ENCODE assay signal across 1 cellular context in the genomic region with DNA sequence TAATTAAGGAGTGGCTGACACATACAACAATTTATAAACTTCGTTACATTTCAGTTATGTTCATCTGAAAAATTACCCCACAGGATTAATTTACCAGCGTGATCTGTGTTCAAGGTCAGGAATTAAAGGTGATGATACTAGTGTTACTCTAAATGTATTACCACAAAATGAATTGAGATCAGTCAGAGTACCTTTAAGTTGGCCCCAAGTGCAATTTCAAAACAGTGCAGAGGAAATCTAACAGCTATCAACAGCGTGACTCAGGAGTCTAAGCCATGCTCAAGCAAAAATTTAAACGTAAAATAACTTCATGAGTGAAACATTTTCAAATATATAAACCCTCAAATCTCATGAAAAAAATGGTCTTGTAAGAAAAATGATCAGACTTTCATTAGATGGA.
TF ChIP-seq lines count a peak whose summit lies in the region.

No MANE protein-coding gene starts in this region.

TF ChIP-seq in WTC11, 78 proteins besides CTCF, POLR2A, EP300 and RAD21 (continued from another document):
- TF ChIP-seq, protein P1, sequence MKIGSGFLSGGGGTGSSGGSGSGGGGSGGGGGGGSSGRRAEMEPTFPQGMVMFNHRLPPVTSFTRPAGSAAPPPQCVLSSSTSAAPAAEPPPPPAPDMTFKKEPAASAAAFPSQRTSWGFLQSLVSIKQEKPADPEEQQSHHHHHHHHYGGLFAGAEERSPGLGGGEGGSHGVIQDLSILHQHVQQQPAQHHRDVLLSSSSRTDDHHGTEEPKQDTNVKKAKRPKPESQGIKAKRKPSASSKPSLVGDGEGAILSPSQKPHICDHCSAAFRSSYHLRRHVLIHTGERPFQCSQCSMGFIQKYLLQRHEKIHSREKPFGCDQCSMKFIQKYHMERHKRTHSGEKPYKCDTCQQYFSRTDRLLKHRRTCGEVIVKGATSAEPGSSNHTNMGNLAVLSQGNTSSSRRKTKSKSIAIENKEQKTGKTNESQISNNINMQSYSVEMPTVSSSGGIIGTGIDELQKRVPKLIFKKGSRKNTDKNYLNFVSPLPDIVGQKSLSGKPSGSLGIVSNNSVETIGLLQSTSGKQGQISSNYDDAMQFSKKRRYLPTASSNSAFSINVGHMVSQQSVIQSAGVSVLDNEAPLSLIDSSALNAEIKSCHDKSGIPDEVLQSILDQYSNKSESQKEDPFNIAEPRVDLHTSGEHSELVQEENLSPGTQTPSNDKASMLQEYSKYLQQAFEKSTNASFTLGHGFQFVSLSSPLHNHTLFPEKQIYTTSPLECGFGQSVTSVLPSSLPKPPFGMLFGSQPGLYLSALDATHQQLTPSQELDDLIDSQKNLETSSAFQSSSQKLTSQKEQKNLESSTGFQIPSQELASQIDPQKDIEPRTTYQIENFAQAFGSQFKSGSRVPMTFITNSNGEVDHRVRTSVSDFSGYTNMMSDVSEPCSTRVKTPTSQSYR (CRISPR knock-in tag; IDR thresholded peaks at IDR 0.05): no peak
- TF ChIP-seq, protein P2, sequence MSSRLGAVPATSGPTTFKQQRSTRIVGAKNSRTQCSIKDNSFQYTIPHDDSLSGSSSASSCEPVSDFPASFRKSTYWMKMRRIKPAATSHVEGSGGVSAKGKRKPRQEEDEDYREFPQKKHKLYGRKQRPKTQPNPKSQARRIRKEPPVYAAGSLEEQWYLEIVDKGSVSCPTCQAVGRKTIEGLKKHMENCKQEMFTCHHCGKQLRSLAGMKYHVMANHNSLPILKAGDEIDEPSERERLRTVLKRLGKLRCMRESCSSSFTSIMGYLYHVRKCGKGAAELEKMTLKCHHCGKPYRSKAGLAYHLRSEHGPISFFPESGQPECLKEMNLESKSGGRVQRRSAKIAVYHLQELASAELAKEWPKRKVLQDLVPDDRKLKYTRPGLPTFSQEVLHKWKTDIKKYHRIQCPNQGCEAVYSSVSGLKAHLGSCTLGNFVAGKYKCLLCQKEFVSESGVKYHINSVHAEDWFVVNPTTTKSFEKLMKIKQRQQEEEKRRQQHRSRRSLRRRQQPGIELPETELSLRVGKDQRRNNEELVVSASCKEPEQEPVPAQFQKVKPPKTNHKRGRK (CRISPR knock-in tag; IDR thresholded peaks at IDR 0.05; ENCODE audit: borderline replicate concordance): no peak
